15 cellular contexts compared by ENCODE assay signal in the genomic region with DNA sequence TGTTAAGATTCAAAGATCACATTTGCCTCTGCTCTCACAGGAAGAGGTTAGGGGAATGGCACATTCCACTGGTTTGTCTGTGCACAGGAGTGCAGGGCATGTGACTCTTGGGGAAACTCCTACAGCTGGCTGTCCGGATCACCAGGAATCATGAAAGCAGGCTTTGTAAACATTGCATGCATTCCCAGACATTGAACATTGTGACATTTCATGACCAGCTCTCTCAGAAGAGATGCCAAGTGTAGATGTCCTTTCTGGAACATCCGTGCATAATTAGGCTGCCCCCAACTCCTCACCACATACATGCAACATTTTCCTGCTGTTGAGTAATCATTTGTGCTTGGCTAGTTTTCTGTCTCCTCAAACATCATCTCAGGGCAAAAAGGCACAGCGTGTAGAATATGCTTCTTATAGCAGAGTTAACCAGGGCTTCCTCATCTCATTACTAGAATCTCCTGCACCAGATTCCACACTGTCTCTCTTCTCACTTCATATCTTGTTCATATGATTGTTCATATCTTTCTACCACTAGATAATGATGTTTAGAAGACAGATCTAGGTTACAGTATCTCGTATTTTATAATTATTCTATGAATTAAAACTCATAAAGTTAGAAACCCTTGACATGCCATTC.
A peak's percentile ranks its signal among the peaks of the same experiment; 100 is the strongest.
DNase-seq lines count a peak whose midpoint lies in the region; ATAC-seq, FAIRE-seq and TF ChIP-seq lines count a peak whose summit lies in the region.
"Had no signal": no experiment of that assay in that cellular context is flagged by ENCODE, and none has a peak within 500 bp of the region (broad histone marks: within the 10 kb centered on the region; RNA-seq: fewer than 3 reads in every experiment).

No MANE protein-coding gene starts in this region.

- peaks cover 27% of the 10 kb centered on the region for H3K9me3 Mint-ChIP-seq in WTC11

- H3K4me3 Mint-ChIP-seq in WTC11, result no peak overlapping the region
- H3K4me3 Mint-ChIP-seq: activated T-cell treated with anti-CD3 and anti-CD28 coated beads, Interleukin-2, amount 50 U/mL, for 72 hours; stimulated activated effector memory CD8-positive, alpha-beta T cell treated with anti-CD3 and anti-CD28 coated beads, Interleukin-12 subunit alpha, Interleukin-12 subunit beta, amount 100 ng/mL, for 72 hours; T-helper 1 cell treated with Interleukin-12 subunit alpha and Interleukin-12 subunit beta and Interleukin-4 antibody, amounts not matched to agents 30 μg/mL and 1 μg/mL, for 36 hours had no signal

- TF ChIP-seq CTCF in AG04450 (IDR thresholded peaks at IDR 0.05; ENCODE audit: low read depth, low read length), result no peak
- no peak for TF ChIP-seq CTCF in bronchial epithelial cell (IDR thresholded peaks at IDR 0.05; ENCODE audit: insufficient read depth, low read length, severe bottlenecking)
- no peak for TF ChIP-seq CTCF in WTC11 (IDR thresholded peaks at IDR 0.05)

- FAIRE-seq in bronchial epithelial cell (lab: Jason Lieb, UNC), result peak; percentile 75
- FAIRE-seq: small intestine had no signal

- 0 out of 2 replicates have a peak, but pooled peaks cover 3% of the 10 kb centered on the region for H3K36me3 ChIP-seq in MG63
- no peaks in the 10 kb centered on the region for H3K36me3 ChIP-seq in bronchial epithelial cell (ENCODE audit: control insufficient read depth, insufficient read depth, low read length)

- peaks cover 10% of the 10 kb centered on the region for H3K4me1 Mint-ChIP-seq in WTC11
- H3K4me1 Mint-ChIP-seq: stimulated activated effector memory CD8-positive, alpha-beta T cell treated with anti-CD3 and anti-CD28 coated beads, Interleukin-12 subunit alpha, Interleukin-12 subunit beta, amount 100 ng/mL, for 72 hours had no signal

- peaks cover 4% of the 10 kb centered on the region; the same call in 1 of the 2 replicates for H3K36me3 Mint-ChIP-seq in WTC11
- H3K36me3 Mint-ChIP-seq: stimulated activated effector memory CD8-positive, alpha-beta T cell treated with anti-CD3 and anti-CD28 coated beads, Interleukin-12 subunit alpha, Interleukin-12 subunit beta, amount 100 ng/mL, for 72 hours had no signal

- H3K9me3 ChIP-seq in AG04450 (ENCODE audit: control insufficient read depth, insufficient read depth, low read length) (no peaks in the 10 kb centered on the region), MG63 (peaks cover 16% of the 10 kb centered on the region)

- peak; percentile 92 for DNase-seq in AG04450 (ENCODE audit: low read depth, low spot score)
- peak; percentile 71 for DNase-seq in MG63
- peak; percentile 95 for DNase-seq in bronchial epithelial cell (ENCODE audit: low read depth)
- DNase-seq in left lobe of liver (ENCODE audit: low spot score), result no peak
- DNase-seq in KBM-7, result no peak
- no peak for DNase-seq in NCI-H1436 treated with DMSO at 0.1 percent for 48 hours (lab: John Stamatoyannopoulos, UW)
- DNase-seq in WTC11 (ENCODE audit: low spot score), result no peak
- DNase-seq: activated T-cell treated with anti-CD3 and anti-CD28 coated beads, Interleukin-2, amount 50 U/mL, for 72 hours; left colon; NCI-H2029 treated with DMSO at 0.1 percent for 48 hours; small intestine had no signal

- H3K4me3 ChIP-seq in AG04450 (ENCODE audit: low read depth, low read length), result no peak overlapping the region
- no peak overlapping the region for H3K4me3 ChIP-seq in MG63
- H3K4me3 ChIP-seq in bronchial epithelial cell (ENCODE audit: low read depth, low read length), result no peak overlapping the region

- no peaks in the 10 kb centered on the region for H3K27me3 ChIP-seq in AG04450 (ENCODE audit: control insufficient read depth, insufficient read depth, low read length)
- no peaks in the 10 kb centered on the region for H3K27me3 ChIP-seq in MG63
- no peaks in the 10 kb centered on the region for H3K27me3 ChIP-seq in bronchial epithelial cell (ENCODE audit: control insufficient read depth, insufficient read depth, low read length)

- in situ Hi-C loops in KBM-7 (cut with MboI; ENCODE audit: low pct_unique_long_range_greater_than_20kb, low sequenced_read_pairs), result no loop called here

- H3K27ac ChIP-seq in AG04450 (ENCODE audit: low read depth, low read length), result peak overlapping the region; percentile 86
- H3K27ac ChIP-seq: C4-2B had no signal

- CTCF ChIA-PET in AG04450 (lab: Charles Lee) (interaction anchor here (0.5 kb wide), 1 partner anchor 87 kb away, joined by 3 read pairs; no protein-coding TSS in a partner anchor), WTC11 (lab: Charles Lee) (no interaction called here)

- no peaks in the 10 kb centered on the region for H3K27me3 Mint-ChIP-seq in WTC11 (ENCODE audit: low read depth)

- H3K27ac Mint-ChIP-seq in WTC11, result no peak overlapping the region
- H3K27ac Mint-ChIP-seq: activated T-cell treated with anti-CD3 and anti-CD28 coated beads, Interleukin-2, amount 50 U/mL, for 72 hours; stimulated activated effector memory CD8-positive, alpha-beta T cell treated with anti-CD3 and anti-CD28 coated beads, Interleukin-12 subunit alpha, Interleukin-12 subunit beta, amount 100 ng/mL, for 72 hours; T-helper 1 cell treated with Interleukin-12 subunit alpha and Interleukin-12 subunit beta and Interleukin-4 antibody, amounts not matched to agents 30 μg/mL and 1 μg/mL, for 36 hours had no signal

- POLR2A ChIA-PET in AG04450 (lab: Yijun Ruan, JAX), result interaction anchor here (0.6 to 1.0 kb wide), 3 partner anchors 8 to 176 kb away, joined by 4 to 6 read pairs (median 4); no protein-coding TSS in a partner anchor
- POLR2A ChIA-PET in WTC11 (lab: Charles Lee), result no interaction called here

- ATAC-seq in left lobe of liver (peak; percentile 19), HG02763 (IDR thresholded peaks at IDR 0.05; ENCODE audit: unreplicated experiment) (no peak), WTC11 (no peak)
- ATAC-seq: activated T-cell treated with anti-CD3 and anti-CD28 coated beads, Interleukin-2, amount 50 U/mL, for 72 hours; left colon; stimulated activated effector memory CD8-positive, alpha-beta T cell treated with anti-CD3 and anti-CD28 coated beads, Interleukin-12 subunit alpha, Interleukin-12 subunit beta, amount 100 ng/mL, for 72 hours had no signal

TF ChIP-seq in WTC11, 78 proteins besides CTCF, POLR2A, EP300 and RAD21 (continues in another document):
- TF ChIP-seq, protein P1, sequence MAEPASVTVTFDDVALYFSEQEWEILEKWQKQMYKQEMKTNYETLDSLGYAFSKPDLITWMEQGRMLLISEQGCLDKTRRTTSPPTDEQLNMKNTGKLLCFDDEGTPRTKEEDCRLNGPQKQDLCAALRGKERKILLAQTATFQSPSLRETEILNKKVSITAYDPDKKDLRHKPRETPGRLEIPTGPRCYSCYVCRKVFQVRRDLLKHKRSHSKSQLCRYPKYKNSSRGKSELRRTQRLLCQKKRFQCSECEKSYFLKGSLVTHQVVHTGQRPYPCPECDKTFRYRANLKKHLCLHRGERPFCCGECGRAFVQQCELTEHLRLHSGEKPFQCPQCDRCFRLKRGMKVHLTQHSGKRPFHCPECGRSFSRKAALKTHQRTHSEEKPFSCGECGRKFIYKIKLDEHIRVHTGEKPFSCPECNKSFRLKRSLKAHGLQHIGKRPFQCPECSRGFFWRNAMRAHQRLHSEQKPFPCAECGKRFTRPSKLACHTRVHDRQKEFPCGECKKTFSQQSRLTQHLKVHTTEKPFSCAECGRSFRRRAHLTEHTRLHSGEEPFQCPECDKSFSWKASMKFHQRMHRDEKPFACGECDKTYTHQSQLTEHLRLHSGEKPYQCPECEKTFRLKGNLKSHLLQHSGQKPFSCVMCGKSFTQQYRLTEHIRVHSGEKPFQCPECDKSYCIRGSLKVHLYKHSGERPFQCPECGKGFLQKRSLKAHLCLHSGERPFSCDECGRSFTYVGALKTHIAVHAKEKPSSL (CRISPR knock-in tag; conservative IDR thresholded peaks at IDR 0.05), result no peak
- no peak for TF ChIP-seq ELF4 (CRISPR knock-in tag; IDR thresholded peaks at IDR 0.05; ENCODE audit: low read depth)
- TF ChIP-seq ATF6 (CRISPR knock-in tag; IDR thresholded peaks at IDR 0.05), result no peak
- no peak for TF ChIP-seq PREB (CRISPR knock-in tag; IDR thresholded peaks at IDR 0.05; ENCODE audit: borderline replicate concordance)
- TF ChIP-seq JAZF1 (CRISPR knock-in tag; IDR thresholded peaks at IDR 0.05), result no peak
- no peak for TF ChIP-seq ZNF396 (CRISPR knock-in tag; IDR thresholded peaks at IDR 0.05; ENCODE audit: borderline replicate concordance)
- TF ChIP-seq CREB1 (CRISPR knock-in tag; IDR thresholded peaks at IDR 0.05), result no peak
- TF ChIP-seq OVOL2 (CRISPR knock-in tag; IDR thresholded peaks at IDR 0.05; ENCODE audit: borderline replicate concordance), result no peak
- TF ChIP-seq ERG (CRISPR knock-in tag; IDR thresholded peaks at IDR 0.05), result no peak

Comparison
In these comparisons a context has a peak if more than half of its experiments do, and no peak if none do; other contexts are left out.
1. DNase-seq: peak in AG04450 (single experiment), MG63 (single experiment) and bronchial epithelial cell (single experiment); none in left lobe of liver (single experiment), KBM-7 (single experiment), NCI-H1436 treated with DMSO at 0.1 percent for 48 hours (single experiment) and WTC11 (single experiment).